23 cellular contexts compared by ENCODE assay signal in the genomic region with DNA sequence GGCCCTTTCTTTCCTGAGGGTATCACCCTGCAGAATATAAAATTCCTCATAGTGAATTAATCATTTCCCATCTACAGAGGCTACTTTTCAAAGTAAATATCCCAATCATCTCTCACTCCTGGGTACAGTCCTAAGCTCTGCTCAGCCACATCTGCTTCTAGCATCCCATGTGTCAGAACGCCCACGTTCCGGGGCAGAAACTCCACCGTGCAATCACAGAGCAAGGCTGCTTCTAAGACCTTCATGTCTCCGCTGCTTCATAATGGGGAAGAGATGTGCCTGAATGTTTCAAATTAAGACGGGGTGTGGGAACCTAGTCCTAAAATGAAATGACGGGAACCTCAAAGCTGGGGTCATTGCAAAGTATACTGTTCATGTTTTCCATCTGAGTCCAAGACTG.
DNase-seq lines count a peak whose midpoint lies in the region; ATAC-seq and TF ChIP-seq lines count a peak whose summit lies in the region.
"Had no signal": no experiment of that assay in that cellular context is flagged by ENCODE, and none has a peak within 500 bp of the region (broad histone marks: within the 10 kb centered on the region; RNA-seq: fewer than 3 reads in every experiment).

No MANE protein-coding gene starts in this region.

- H3K4me3 ChIP-seq in GM23248: no peak overlapping the region
- no peak overlapping the region for H3K4me3 ChIP-seq in fibroblast of mammary gland (ENCODE audit: control insufficient read depth, low read depth, low read length)
- no peak overlapping the region for H3K4me3 ChIP-seq in lower lobe of right lung
- H3K4me3 ChIP-seq: SJSA1 had no signal

- H3K9ac ChIP-seq in GM23248: no peak overlapping the region

- H3K36me3 Mint-ChIP-seq in neural crest cell (ENCODE audit: low read depth): no peaks in the 10 kb centered on the region
- H3K36me3 Mint-ChIP-seq: CD14-positive monocyte, IgD-negative memory B cell had no signal

- intact Hi-C loops in lower lobe of right lung (cut with DNase I): no loop called here

- no peak for ATAC-seq in lower lobe of right lung
- no peak for ATAC-seq in HG02759 (IDR thresholded peaks at IDR 0.05; ENCODE audit: unreplicated experiment)

- no peaks in the 10 kb centered on the region for H3K79me2 ChIP-seq in GM23248 (ENCODE audit: insufficient read depth)

- DNase-seq in AG09319 (ENCODE audit: extremely low read depth, low read depth) (peak; percentile 49), GM23248 (peak; percentile 44), fibroblast of mammary gland (ENCODE audit: low read depth) (peak; percentile 79), neural crest cell (ENCODE audit: low read depth, low spot score) (no peak), lower lobe of right lung (no peak), kidney tubule cell (ENCODE audit: low spot score) (no peak)
- DNase-seq: BE2C; CD8-positive, alpha-beta memory T cell; DMS 273 treated with DMSO at 0.1 percent for 48 hours; DMS79; H7; NCI-H1048; NCI-H1417 treated with DMSO at 0.1 percent for 48 hours; NCI-H1694 treated with DMSO at 0.1 percent for 48 hours; NCI-H2081; NCI-H2227 treated with DMSO at 0.1 percent for 48 hours; NCI-H526 treated with DMSO at 0.1 percent for 48 hours; Right ventricle myocardium superior; RPMI8226 had no signal

- in situ Hi-C loops in GM23248 (cut with MboI): no loop called here

- no peaks in the 10 kb centered on the region for H3K9me2 ChIP-seq in GM23248 (ENCODE audit: insufficient read depth)

- H3K4me1 ChIP-seq in GM23248 (ENCODE audit: insufficient read depth) (no peaks in the 10 kb centered on the region), lower lobe of right lung (no peaks in the 10 kb centered on the region)
- H3K4me1 ChIP-seq: BE2C had no signal

- peaks cover 9% of the 10 kb centered on the region; the same call in 1 of the 2 replicates for H3K27me3 ChIP-seq in GM23248 (replicated peaks; ENCODE audit: insufficient read depth)
- H3K27me3 ChIP-seq in lower lobe of right lung (ENCODE audit: low read depth): no peaks in the 10 kb centered on the region
- H3K27me3 ChIP-seq: SJSA1 had no signal

- no peak overlapping the region for H3K4me3 Mint-ChIP-seq in neural crest cell
- H3K4me3 Mint-ChIP-seq: CD14-positive monocyte; CD8-positive, alpha-beta memory T cell; IgD-negative memory B cell had no signal

- TF ChIP-seq CTCF in AG09319 (IDR thresholded peaks at IDR 0.05; ENCODE audit: low read depth, low read length) (no peak), fibroblast of mammary gland (conservative IDR thresholded peaks at IDR 0.05; ENCODE audit: control insufficient read depth, insufficient read depth, low read depth, low read length) (no peak), neural crest cell (conservative IDR thresholded peaks at IDR 0.05) (no peak), lower lobe of right lung (IDR thresholded peaks at IDR 0.05) (no peak)

- H3F3A ChIP-seq in GM23248 (ENCODE audit: insufficient read depth): no peaks in the 10 kb centered on the region

- H3K9me3 Mint-ChIP-seq in neural crest cell: peaks cover 3% of the 10 kb centered on the region
- H3K9me3 Mint-ChIP-seq: CD14-positive monocyte had no signal

- no peaks in the 10 kb centered on the region for H3K9me3 ChIP-seq in GM23248 (ENCODE audit: low read depth)
- no peaks in the 10 kb centered on the region for H3K9me3 ChIP-seq in lower lobe of right lung
- H3K9me3 ChIP-seq: BE2C, SJSA1 had no signal

- no peak overlapping the region for H2AFZ ChIP-seq in GM23248

- WGBS in GM23248 (ENCODE audit: low coverage in 1 of 2, low lambda C conversion rate in 2 of 2, missing lambda C conversion rate in 2 of 2), 2 experiments: 51% methylated on average over 7 of the region's 7 CpGs

- H3K27ac ChIP-seq in GM23248 (no peak overlapping the region), lower lobe of right lung (no peak overlapping the region)
- H3K27ac ChIP-seq: SJSA1 had no signal

- H3K27ac Mint-ChIP-seq in neural crest cell (ENCODE audit: unreplicated experiment): peak overlapping the region; percentile 76
- H3K27ac Mint-ChIP-seq: CD14-positive monocyte, IgD-negative memory B cell had no signal

- H3K4me2 ChIP-seq in GM23248 (ENCODE audit: unreplicated experiment): no peak overlapping the region

- no peaks in the 10 kb centered on the region for H4K20me1 ChIP-seq in GM23248 (ENCODE audit: insufficient read depth)

- H3K36me3 ChIP-seq in GM23248 (ENCODE audit: low read depth) (no peaks in the 10 kb centered on the region), lower lobe of right lung (no peaks in the 10 kb centered on the region)
- H3K36me3 ChIP-seq: BE2C, SJSA1 had no signal

- H3K4me1 Mint-ChIP-seq in neural crest cell: peaks cover 6% of the 10 kb centered on the region
- H3K4me1 Mint-ChIP-seq: CD14-positive monocyte; CD8-positive, alpha-beta memory T cell; IgD-negative memory B cell had no signal

- peaks cover 3% of the 10 kb centered on the region for H3K27me3 Mint-ChIP-seq in neural crest cell (ENCODE audit: low read depth)

Comparison
In these comparisons a context has a peak if more than half of its experiments do, and no peak if none do; other contexts are left out.
1. DNase-seq: peak in AG09319 (single experiment), GM23248 (single experiment) and fibroblast of mammary gland (single experiment); none in neural crest cell (single experiment), lower lobe of right lung (single experiment) and kidney tubule cell (single experiment).